10 cellular contexts compared by ENCODE assay signal in genomic region chr1:15406911-15407559, GRCh38. TPM values are rescaled to one million over a fixed set of nuclear protein-coding genes. Genes with fewer than 3 reads are reported as not detected.
A peak's percentile ranks its signal among the peaks of the same experiment; 100 is the strongest.
DNase-seq lines count a peak whose midpoint lies in the region; ATAC-seq and TF ChIP-seq lines count a peak whose summit lies in the region.
"Had no signal": no experiment of that assay in that cellular context is flagged by ENCODE, and none has a peak within 500 bp of the region (broad histone marks: within the 10 kb centered on the region; RNA-seq: fewer than 3 reads in every experiment).

No MANE protein-coding gene starts in this region.

- peaks cover 18% of the 10 kb centered on the region for H3K4me1 Mint-ChIP-seq in activated T-cell treated with anti-CD3 and anti-CD28 coated beads, Interleukin-2, amount 50 U/mL, for 72 hours (ENCODE audit: low read depth)

- DNase-seq in EH (ENCODE audit: low read depth) (peak; percentile 90), adipocyte (ENCODE audit: low read depth) (peak; percentile 88), foreskin fibroblast (peak; percentile 82 to 90), skeletal muscle cell (ENCODE audit: low read depth) (peak; percentile 52), RKO (ENCODE audit: low spot score) (no peak), Ammon's horn (ENCODE audit: low spot score) (no peak)
- DNase-seq in activated T-cell treated with anti-CD3 and anti-CD28 coated beads, Interleukin-2, amount 50 U/mL, for 72 hours: no peak
- DNase-seq: NCI-H1105 treated with DMSO at 0.1 percent for 48 hours had no signal

- TF ChIP-seq CTCF in foreskin fibroblast (IDR thresholded peaks at IDR 0.05; ENCODE audit: low read depth, low read length): no peak

- ATAC-seq in GM21515 (IDR thresholded peaks at IDR 0.05; ENCODE audit: unreplicated experiment): no peak
- ATAC-seq in activated T-cell treated with anti-CD3 and anti-CD28 coated beads, Interleukin-2, amount 50 U/mL, for 72 hours (replicated peaks in 1 of 2): no peak

- H3K36me3 ChIP-seq in adipocyte (ENCODE audit: control insufficient read depth, insufficient read depth, low read length, severe bottlenecking): no peaks in the 10 kb centered on the region

- H3K9ac ChIP-seq in adipocyte (ENCODE audit: low read length): no peak overlapping the region

- H3K4me3 Mint-ChIP-seq in activated T-cell treated with anti-CD3 and anti-CD28 coated beads, Interleukin-2, amount 50 U/mL, for 72 hours: peak overlapping the region in 1 of 2 donors; percentile 17

- H3K9me3 ChIP-seq in adipocyte (ENCODE audit: control insufficient read depth, low read length): no peaks in the 10 kb centered on the region

- peaks cover 0 to 3% of the 10 kb centered on the region in 2 donors for H3K36me3 Mint-ChIP-seq in activated T-cell treated with anti-CD3 and anti-CD28 coated beads, Interleukin-2, amount 50 U/mL, for 72 hours (ENCODE audit: insufficient read depth in 2 of 2)

- H3K27ac Mint-ChIP-seq in activated T-cell treated with anti-CD3 and anti-CD28 coated beads, Interleukin-2, amount 50 U/mL, for 72 hours: no peak overlapping the region

- H3K27me3 Mint-ChIP-seq in activated T-cell treated with anti-CD3 and anti-CD28 coated beads, Interleukin-2, amount 50 U/mL, for 72 hours (ENCODE audit: low read depth): peaks cover 23% of the 10 kb centered on the region

- peaks cover 32% of the 10 kb centered on the region for H3K4me1 ChIP-seq in adipocyte (ENCODE audit: control insufficient read depth, insufficient read depth, low read length)

- no peaks in the 10 kb centered on the region for H3K27me3 ChIP-seq in adipocyte (replicated peaks; ENCODE audit: control insufficient read depth, insufficient read depth, low read length)

- H3K9me3 Mint-ChIP-seq in activated T-cell treated with anti-CD3 and anti-CD28 coated beads, Interleukin-2, amount 50 U/mL, for 72 hours: no peaks in the 10 kb centered on the region

- H3K4me3 ChIP-seq in adipocyte (ENCODE audit: low read length) (peak overlapping the region; percentile 20), foreskin fibroblast (ENCODE audit: low read depth in 1 of 2, low read length in 2 of 2) (no peak overlapping the region), skeletal muscle cell (ENCODE audit: low read depth, low read length) (no peak overlapping the region)

RNA-seq across cellular contexts. Expression of gene EFHD2, which starts 2.7 kb away (rescaled TPM):
- 10 to 100 TPM; 30.3 to 45.7 TPM for total RNA-seq in activated T-cell treated with anti-CD3 and anti-CD28 coated beads, Interleukin-2, amount 50 U/mL, for 72 hours

RNA-seq across cellular contexts. Expression of gene CTRC, which starts 31.2 kb away (rescaled TPM):
- total RNA-seq in activated T-cell treated with anti-CD3 and anti-CD28 coated beads, Interleukin-2, amount 50 U/mL, for 72 hours: 1 to 10 TPM in 1 of 2 donors, not detected in 1; 1.1 TPM
- total RNA-seq: cerebellum had no signal

RNA-seq across cellular contexts. Expression of gene CELA2A, which starts 49.5 kb away (rescaled TPM):
- not detected for total RNA-seq in activated T-cell treated with anti-CD3 and anti-CD28 coated beads, Interleukin-2, amount 50 U/mL, for 72 hours
- total RNA-seq: cerebellum had no signal

Comparison
In these comparisons a context has a peak if more than half of its experiments do, and no peak if none do; other contexts are left out.
1. DNase-seq: peak in EH (single experiment), adipocyte (single experiment), foreskin fibroblast (2 of 2) and skeletal muscle cell (single experiment); none in activated T-cell treated with anti-CD3 and anti-CD28 coated beads, Interleukin-2, amount 50 U/mL, for 72 hours (0 of 2), RKO (single experiment) and Ammon's horn (single experiment).